ENCODE assay signal across 17 cellular contexts in the genomic region with DNA sequence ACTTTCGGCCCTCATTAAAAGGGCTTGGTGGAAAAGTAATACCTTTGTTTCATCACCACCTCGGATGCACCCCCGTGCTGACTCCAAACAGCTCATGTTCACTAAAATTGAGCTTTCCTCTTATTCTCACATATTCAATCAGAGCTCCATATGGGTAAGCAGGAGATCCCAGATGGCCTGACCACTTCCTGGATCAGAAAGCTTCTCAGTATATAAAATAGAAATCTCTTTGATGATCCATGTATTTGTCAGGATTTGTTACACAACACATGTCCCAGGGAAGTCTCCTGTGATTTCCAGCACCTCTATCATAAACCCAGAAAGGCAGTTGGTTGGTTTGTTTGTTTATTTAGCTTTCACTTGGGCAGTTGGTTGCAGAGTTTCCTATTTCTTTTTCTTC.
A peak's percentile ranks its signal among the peaks of the same experiment; 100 is the strongest.
DNase-seq lines count a peak whose midpoint lies in the region; ATAC-seq and TF ChIP-seq lines count a peak whose summit lies in the region.
"Had no signal": no experiment of that assay in that cellular context is flagged by ENCODE, and none has a peak within 500 bp of the region (broad histone marks: within the 10 kb centered on the region; RNA-seq: fewer than 3 reads in every experiment).

No MANE protein-coding gene starts in this region.

- H3K9ac ChIP-seq in mesenchymal stem cell (ENCODE audit: low read length): no peak overlapping the region

- H4K8ac ChIP-seq in mesenchymal stem cell (ENCODE audit: low read length): no peak overlapping the region

- H3K4me1 ChIP-seq in ACC112 (ENCODE audit: control insufficient read depth, insufficient read depth, low read length, unreplicated experiment) (peaks cover 22% of the 10 kb centered on the region), mesenchymal stem cell (ENCODE audit: control insufficient read depth, insufficient read depth, low read depth, low read length) (no peaks in the 10 kb centered on the region)
- H3K4me1 ChIP-seq: A549, Peyer's patch, SJCRH30 had no signal

- no peaks in the 10 kb centered on the region for H3K79me1 ChIP-seq in mesenchymal stem cell (replicated peaks; ENCODE audit: low read length, poor library complexity, severe bottlenecking)

- H3K27ac ChIP-seq in ACC112 (ENCODE audit: low read depth, low read length) (peak overlapping the region; percentile 34), mesenchymal stem cell (ENCODE audit: low read length, poor library complexity, severe bottlenecking) (no peak overlapping the region)
- H3K27ac ChIP-seq: A549, Peyer's patch, SJCRH30 had no signal

- peak; percentile 85 for DNase-seq in HT1080 (ENCODE audit: low read depth)
- peak; percentile 74 for DNase-seq in epithelial cell of esophagus (ENCODE audit: low read depth)
- DNase-seq in mesenchymal stem cell: peak; percentile 19
- no peak for DNase-seq in DMS53 (lab: John Stamatoyannopoulos, UW)
- DNase-seq in immature natural killer cell: no peak
- no peak for DNase-seq in GM13976 (ENCODE audit: low spot score)
- DNase-seq: AML-193; CD4-positive, CD25-positive, alpha-beta regulatory T cell; NCI-H1417; NCI-H1930; NCI-H2171; NCI-H446 treated with DMSO at 0.1 percent for 48 hours; Peyer's patch; SJCRH30 had no signal

- H3K23ac ChIP-seq in mesenchymal stem cell (ENCODE audit: low read length in 2 of 2): no peak overlapping the region

- no peaks in the 10 kb centered on the region for H3K36me3 Mint-ChIP-seq in immature natural killer cell
- H3K36me3 Mint-ChIP-seq: CD4-positive, CD25-positive, alpha-beta regulatory T cell had no signal

- H3K18ac ChIP-seq in mesenchymal stem cell (ENCODE audit: low read depth in 1 of 2, low read length in 2 of 2): no peak overlapping the region

- H4K91ac ChIP-seq in mesenchymal stem cell (ENCODE audit: low read length): no peak overlapping the region

- 81% methylated on average over 3 of the region's 3 CpGs for WGBS in mesenchymal stem cell

- no peaks in the 10 kb centered on the region for H3K79me2 ChIP-seq in ACC112 (ENCODE audit: control insufficient read depth, insufficient read depth, low read length, unreplicated experiment)

- H2AK5ac ChIP-seq in mesenchymal stem cell (ENCODE audit: low read length, severe bottlenecking): no peak overlapping the region

- H3K27me3 Mint-ChIP-seq in immature natural killer cell (ENCODE audit: low read depth in 3 of 3): peaks cover 0 to 8% (median 4%) of the 10 kb centered on the region in 3 donors
- H3K27me3 Mint-ChIP-seq: CD4-positive, CD25-positive, alpha-beta regulatory T cell had no signal

- H3K36me3 ChIP-seq in ACC112 (ENCODE audit: insufficient read depth, low read length) (no peaks in the 10 kb centered on the region), mesenchymal stem cell (ENCODE audit: control insufficient read depth in 1 of 2, insufficient read depth in 2 of 2, low read depth in 1 of 2, low read length in 2 of 2) (no peaks in the 10 kb centered on the region)
- H3K36me3 ChIP-seq: Peyer's patch, SJCRH30 had no signal

- H2BK15ac ChIP-seq in mesenchymal stem cell (ENCODE audit: low read depth, poor library complexity, severe bottlenecking): no peak overlapping the region

- no peak overlapping the region for H3K27ac Mint-ChIP-seq in immature natural killer cell

- H2AFZ ChIP-seq in ACC112 (ENCODE audit: low read length, unreplicated experiment) (peak overlapping the region; percentile 4), mesenchymal stem cell (ENCODE audit: low read depth, low read length) (no peak overlapping the region)

- in situ Hi-C loops in GM13976 (cut with MboI; ENCODE audit: low sequenced_read_pairs, unreplicated experiment): no loop called here

- no peak overlapping the region for H2BK120ac ChIP-seq in mesenchymal stem cell (ENCODE audit: low read depth, low read length)

- H3K27me3 ChIP-seq in ACC112 (ENCODE audit: insufficient read depth, low read length): no peaks in the 10 kb centered on the region
- no peaks in the 10 kb centered on the region for H3K27me3 ChIP-seq in mesenchymal stem cell (ENCODE audit: control insufficient read depth in 1 of 2, insufficient read depth in 1 of 2, low read length in 2 of 2)
- H3K27me3 ChIP-seq: Peyer's patch, SJCRH30 had no signal

- peaks cover 2 to 4% of the 10 kb centered on the region in 2 donors for H3K4me1 Mint-ChIP-seq in immature natural killer cell

- H3K14ac ChIP-seq in mesenchymal stem cell (ENCODE audit: low read length in 2 of 2): no peak overlapping the region

- no peak overlapping the region for H3K4me2 ChIP-seq in mesenchymal stem cell (ENCODE audit: low read length, poor library complexity, severe bottlenecking)
- H3K4me2 ChIP-seq: A549 had no signal

- no peak overlapping the region for H2BK12ac ChIP-seq in mesenchymal stem cell (ENCODE audit: low read length in 2 of 2)

- no peak overlapping the region for H3K4ac ChIP-seq in mesenchymal stem cell (ENCODE audit: low read depth in 1 of 2, low read length in 2 of 2)

- H2BK5ac ChIP-seq in mesenchymal stem cell (ENCODE audit: low read depth, low read length, poor library complexity, severe bottlenecking): no peak overlapping the region

- H3K4me3 ChIP-seq in ACC112 (ENCODE audit: low read depth, low read length) (no peak overlapping the region), epithelial cell of esophagus (ENCODE audit: low read length) (no peak overlapping the region), mesenchymal stem cell (ENCODE audit: insufficient read depth in 1 of 2, low read depth in 1 of 2, low read length in 2 of 2) (no peak overlapping the region)
- H3K4me3 ChIP-seq: A549, Peyer's patch, SJCRH30 had no signal

- ATAC-seq in GM21786 (IDR thresholded peaks at IDR 0.05; ENCODE audit: unreplicated experiment): no peak
- ATAC-seq: A549 had no signal

- no peaks in the 10 kb centered on the region for H3K9me3 ChIP-seq in mesenchymal stem cell (ENCODE audit: control insufficient read depth, low read length)
- H3K9me3 ChIP-seq: A549, Peyer's patch, SJCRH30 had no signal

- no peak for TF ChIP-seq CTCF in epithelial cell of esophagus (IDR thresholded peaks at IDR 0.05; ENCODE audit: insufficient read depth, low read depth, low read length, missing control alignments)
- TF ChIP-seq CTCF in GM13976 (IDR thresholded peaks at IDR 0.05; ENCODE audit: borderline replicate concordance, control extremely low read depth, extremely low read depth, insufficient read depth, missing control alignments): no peak

- H3K4me3 Mint-ChIP-seq in immature natural killer cell: no peak overlapping the region

- peaks cover 0 to 1% (median 0%) of the 10 kb centered on the region in 6 donors for H3K9me3 Mint-ChIP-seq in immature natural killer cell
- H3K9me3 Mint-ChIP-seq: CD4-positive, CD25-positive, alpha-beta regulatory T cell had no signal

Comparison
In these comparisons a context has a peak if more than half of its experiments do, and no peak if none do; other contexts are left out.
1. DNase-seq: peak in HT1080 (single experiment), epithelial cell of esophagus (single experiment) and mesenchymal stem cell (single experiment); none in DMS53 (single experiment), immature natural killer cell (0 of 3) and GM13976 (single experiment).